Comparison of ENCODE assay signal across 9 cellular contexts in genomic region chr3:150599611-150600297, GRCh38. TPM values are rescaled to one million over a fixed set of nuclear protein-coding genes. Genes with fewer than 3 reads are reported as not detected.
DNase-seq lines count a peak whose midpoint lies in the region; ATAC-seq, FAIRE-seq and TF ChIP-seq lines count a peak whose summit lies in the region.
"Had no signal": no experiment of that assay in that cellular context is flagged by ENCODE, and none has a peak within 500 bp of the region (broad histone marks: within the 10 kb centered on the region; RNA-seq: fewer than 3 reads in every experiment).

No MANE protein-coding gene starts in this region.

- peak overlapping the region; percentile 99 for H3K27ac ChIP-seq in epithelial cell of prostate

- TF ChIP-seq CTCF in NB4 (IDR thresholded peaks at IDR 0.05; ENCODE audit: low read depth, low read length), result no peak

- H3K4me3 ChIP-seq in NB4 (ENCODE audit: low read depth, low read length), result no peak overlapping the region

- no peak for TF ChIP-seq POLR2A in NB4 (IDR thresholded peaks at IDR 0.05; ENCODE audit: extremely low read depth, insufficient read length)

- FAIRE-seq in GM19239 (lab: Jason Lieb, UNC), result peak; percentile 67

- DNase-seq in A172 (ENCODE audit: low spot score) (peak; percentile 90), GM19239 (ENCODE audit: insufficient read length, low spot score) (no peak), NB4 (ENCODE audit: low read depth) (peak; percentile 17), epithelial cell of prostate (ENCODE audit: low read depth, low spot score) (peak; percentile 60), NCI-H526 (lab: John Stamatoyannopoulos, UW) (no peak)
- no peak for DNase-seq in stimulated activated CD4-positive, alpha-beta T cell treated with anti-CD3 and anti-CD28 coated beads, Interleukin-12 subunit alpha, Interleukin-12 subunit beta, amount 100 ng/mL, for 4 hours
- no peak for DNase-seq in activated CD4-positive, alpha-beta T cell treated with anti-CD3 and anti-CD28 coated beads for 48 hours
- DNase-seq: CD4-positive, alpha-beta memory T cell had no signal

- ATAC-seq in HG02973 (IDR thresholded peaks at IDR 0.05; ENCODE audit: unreplicated experiment), result no peak

RNA-seq across cellular contexts. Expression of gene SELENOT, which starts 3.4 kb away (rescaled TPM):
- 171 and 237 TPM in 2 replicates for total RNA-seq in A172 (2014; rRNA removed; shearing (Covaris generic))

RNA-seq across cellular contexts. Expression of gene EIF2A, which starts 53.2 kb away (rescaled TPM):
- total RNA-seq in A172 (2014; rRNA removed; shearing (Covaris generic)), result 127 TPM in 2 replicates

RNA-seq across cellular contexts. Expression of gene SERP1, which starts 53.5 kb away (rescaled TPM):
- 127 and 186 TPM in 2 replicates for total RNA-seq in A172 (2014; rRNA removed; shearing (Covaris generic))

Comparison
In these comparisons a context has a peak if more than half of its experiments do, and no peak if none do; other contexts are left out.
1. DNase-seq: peak in A172 (single experiment), NB4 (single experiment) and epithelial cell of prostate (single experiment); none in GM19239 (single experiment), stimulated activated CD4-positive, alpha-beta T cell treated with anti-CD3 and anti-CD28 coated beads, Interleukin-12 subunit alpha, Interleukin-12 subunit beta, amount 100 ng/mL, for 4 hours (single experiment), activated CD4-positive, alpha-beta T cell treated with anti-CD3 and anti-CD28 coated beads for 48 hours (single experiment) and NCI-H526 (0 of 2).